Comparison of ENCODE assay signal across 8 cellular contexts in the genomic region with DNA sequence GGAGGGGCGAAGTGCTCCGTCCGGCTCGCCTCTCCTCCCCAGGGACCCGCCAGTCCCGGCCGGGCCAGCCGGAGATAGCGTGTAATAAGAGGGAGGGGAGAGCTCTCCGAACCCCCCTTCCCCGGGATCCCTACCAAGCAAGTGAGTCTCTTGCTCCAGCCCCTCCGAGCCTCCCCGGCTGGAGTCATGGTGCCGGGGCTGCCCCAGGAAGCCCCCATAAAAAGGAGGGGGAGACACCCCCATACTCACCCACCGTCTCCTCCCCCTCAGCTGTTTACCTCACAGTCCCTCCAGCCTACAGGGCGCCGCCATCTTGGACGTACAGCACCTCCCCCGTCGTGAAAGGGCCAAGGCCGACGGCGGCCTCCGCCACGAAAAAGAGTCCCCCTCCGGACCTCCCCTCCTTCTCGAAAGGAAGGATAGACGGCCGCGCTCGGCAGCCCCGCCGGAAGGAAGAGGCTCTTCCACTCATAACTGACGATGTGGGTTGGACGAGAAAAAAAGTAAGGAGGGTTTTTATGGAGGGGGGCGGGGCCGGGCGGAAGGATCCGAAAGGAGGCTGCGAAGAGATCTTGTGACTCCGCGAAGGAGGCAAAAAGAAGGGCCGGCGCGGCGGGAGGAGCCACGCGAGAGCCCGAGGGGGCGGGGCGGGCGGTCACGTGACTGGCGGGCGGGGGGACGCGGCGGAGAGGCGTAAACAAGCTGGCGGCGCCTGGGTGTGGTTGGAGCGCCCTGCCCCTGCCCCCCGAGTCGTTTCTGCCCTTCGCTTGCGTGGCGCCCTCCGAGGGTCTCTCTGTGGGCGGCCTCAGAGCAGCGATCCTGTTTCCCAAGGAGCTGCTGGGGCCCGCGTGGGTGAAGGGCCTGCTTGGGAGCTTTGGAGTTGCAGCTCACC.
DNase-seq lines count a peak whose midpoint lies in the region; TF ChIP-seq lines count a peak whose summit lies in the region.

A gene (minus strand): TSS at position 323 of the 892 bp plus-strand sequence. CDS start 15,744 bp downstream, outside the sequence.

- peaks cover 32% of the 10 kb centered on the region for H3K4me1 Mint-ChIP-seq in activated naive CD4-positive, alpha-beta T cell treated with anti-CD3 and anti-CD28 coated beads, Interleukin-2, amount 10 ng/mL, durations not matched to agents 7 days and 5 days

- H3K27me3 Mint-ChIP-seq in activated naive CD4-positive, alpha-beta T cell treated with anti-CD3 and anti-CD28 coated beads, Interleukin-2, amount 10 ng/mL, durations not matched to agents 7 days and 5 days: peaks cover 14% of the 10 kb centered on the region

- H3K36me3 ChIP-seq in SK-N-MC (ENCODE audit: insufficient read depth, low read length): no peaks in the 10 kb centered on the region

- no peak for TF ChIP-seq CTCF in NB4 (IDR thresholded peaks at IDR 0.05; ENCODE audit: low read depth, low read length)

- POLR2A ChIA-PET in HEK293T (lab: Yijun Ruan, JAX): interaction anchor here (0.7 to 2.6 kb wide), 5 partner anchors 10 to 814 kb away, joined by 3 to 10 read pairs (median 3); no protein-coding TSS in a partner anchor

- no peaks in the 10 kb centered on the region for H3K9me3 ChIP-seq in SK-N-MC (ENCODE audit: low read depth, low read length)

- H3K27ac ChIP-seq in SK-N-MC (peak within 1 kb of the TSS; percentile 98), substantia nigra (ENCODE audit: low read depth, low read length, poor library complexity, severe bottlenecking) (peak within 1 kb of the TSS; percentile 98)

- CTCF ChIA-PET in HEK293T (lab: Yijun Ruan, JAX): no interaction called here
- CTCF ChIA-PET in activated naive CD4-positive, alpha-beta T cell treated with anti-CD3 and anti-CD28 coated beads, Interleukin-2, amount 10 ng/mL, durations not matched to agents 7 days and 5 days (lab: Charles Lee): interaction anchor here (1.3 to 1.5 kb wide), 3 partner anchors 9 to 43 kb away, joined by 4 to 6 read pairs (median 4); no protein-coding TSS in a partner anchor

- no peaks in the 10 kb centered on the region for H3K36me3 Mint-ChIP-seq in activated naive CD4-positive, alpha-beta T cell treated with anti-CD3 and anti-CD28 coated beads, Interleukin-2, amount 10 ng/mL, durations not matched to agents 7 days and 5 days

- peak within 1 kb of the TSS; percentile 98 for H3K9ac ChIP-seq in SK-N-MC (ENCODE audit: insufficient read length)

- no peaks in the 10 kb centered on the region for H3K9me3 Mint-ChIP-seq in activated naive CD4-positive, alpha-beta T cell treated with anti-CD3 and anti-CD28 coated beads, Interleukin-2, amount 10 ng/mL, durations not matched to agents 7 days and 5 days

- peak within 1 kb of the TSS; percentile 83 for H3K4me3 Mint-ChIP-seq in activated naive CD4-positive, alpha-beta T cell treated with anti-CD3 and anti-CD28 coated beads, Interleukin-2, amount 10 ng/mL, durations not matched to agents 7 days and 5 days

- H3K4me3 ChIP-seq in NB4 (ENCODE audit: low read depth, low read length) (peak within 1 kb of the TSS; percentile 81), SK-N-MC (peak within 1 kb of the TSS; percentile 91)

- peak within 1 kb of the TSS; percentile 100 for H3K27ac Mint-ChIP-seq in activated naive CD4-positive, alpha-beta T cell treated with anti-CD3 and anti-CD28 coated beads, Interleukin-2, amount 10 ng/mL, durations not matched to agents 7 days and 5 days

- DNase-seq in EL: peak; percentile 96
- peak; percentile 94 for DNase-seq in HEK293T (ENCODE audit: extremely low spot score)
- peak; percentile 95 for DNase-seq in NB4 (ENCODE audit: low read depth)
- peak; percentile 78 for DNase-seq in SK-N-MC (ENCODE audit: low read depth, low spot score)
- peak; percentile 98 for DNase-seq in activated naive CD4-positive, alpha-beta T cell treated with anti-CD3 and anti-CD28 coated beads, Interleukin-2, amount 10 ng/mL, durations not matched to agents 7 days and 5 days
- peak; percentile 93 for DNase-seq in germinal center (ENCODE audit: low spot score)
- DNase-seq in non-pigmented ciliary epithelial cell (ENCODE audit: low read depth): peak; percentile 74
- DNase-seq in substantia nigra (lab: John Stamatoyannopoulos, UW): peak; percentile 65 to 98 (median 92)

- peak; percentile 35 for TF ChIP-seq POLR2A in NB4 (IDR thresholded peaks at IDR 0.05; ENCODE audit: extremely low read depth, insufficient read length)

TF ChIP-seq in HEK293T, 16 proteins besides CTCF, POLR2A, EP300 and RAD21:
- TF ChIP-seq FOXK2 (IDR thresholded peaks at IDR 0.05): peak; percentile 91
- TF ChIP-seq ELF4 (IDR thresholded peaks at IDR 0.05): peak; percentile 36; the same call in 1 of the 2 replicates
- TF ChIP-seq, protein P1, sequence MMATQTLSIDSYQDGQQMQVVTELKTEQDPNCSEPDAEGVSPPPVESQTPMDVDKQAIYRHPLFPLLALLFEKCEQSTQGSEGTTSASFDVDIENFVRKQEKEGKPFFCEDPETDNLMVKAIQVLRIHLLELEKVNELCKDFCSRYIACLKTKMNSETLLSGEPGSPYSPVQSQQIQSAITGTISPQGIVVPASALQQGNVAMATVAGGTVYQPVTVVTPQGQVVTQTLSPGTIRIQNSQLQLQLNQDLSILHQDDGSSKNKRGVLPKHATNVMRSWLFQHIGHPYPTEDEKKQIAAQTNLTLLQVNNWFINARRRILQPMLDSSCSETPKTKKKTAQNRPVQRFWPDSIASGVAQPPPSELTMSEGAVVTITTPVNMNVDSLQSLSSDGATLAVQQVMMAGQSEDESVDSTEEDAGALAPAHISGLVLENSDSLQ (IDR thresholded peaks at IDR 0.05): no peak
- peak; percentile 99 for TF ChIP-seq NFRKB (IDR thresholded peaks at IDR 0.05)
- peak; percentile 68; the same call in 1 of the 2 replicates for TF ChIP-seq LEF1 (IDR thresholded peaks at IDR 0.05; ENCODE audit: borderline replicate concordance)
- TF ChIP-seq L3MBTL2 (conservative IDR thresholded peaks at IDR 0.05): peak; percentile 62
- TF ChIP-seq SP1 (IDR thresholded peaks at IDR 0.05): peak; percentile 93
- TF ChIP-seq TARDBP (IDR thresholded peaks at IDR 0.05): peak; percentile 66; the same call in 1 of the 2 replicates
- no peak for TF ChIP-seq FOXM1 (IDR thresholded peaks at IDR 0.05; ENCODE audit: borderline replicate concordance)

Comparison
In these comparisons a context has a peak if more than half of its experiments do, and no peak if none do; other contexts are left out.
1. Peak in every context shown above with its lines: DNase-seq, H3K4me3 ChIP-seq and H3K27ac ChIP-seq.